ENCODE assay signal across 18 cellular contexts in genomic region chr11:532512-533048, GRCh38. TPM values are rescaled to one million over a fixed set of nuclear protein-coding genes. Genes with fewer than 3 reads are reported as not detected.
"Had no signal": no experiment of that assay in that cellular context is flagged by ENCODE, and none has a peak within 500 bp of the region (broad histone marks: within the 10 kb centered on the region; RNA-seq: fewer than 3 reads in every experiment).

No MANE protein-coding gene starts in this region.

- H3K79me2 ChIP-seq: parathyroid adenoma had no signal

- H3K27me3 ChIP-seq: thyroid gland had no signal

- H2AFZ ChIP-seq: parathyroid adenoma had no signal

- H3K27ac ChIP-seq: heart left ventricle, parathyroid adenoma, thyroid gland had no signal

- H3K9me3 Mint-ChIP-seq: central memory CD8-positive, alpha-beta T cell; naive thymus-derived CD8-positive, alpha-beta T cell had no signal

- H3K4me3 Mint-ChIP-seq: central memory CD8-positive, alpha-beta T cell had no signal

- H3K4me1 ChIP-seq: parathyroid adenoma had no signal

- H3K4me3 ChIP-seq: heart left ventricle, thyroid gland had no signal

- DNase-seq: activated CD4-positive, alpha-beta T cell treated with anti-CD3 and anti-CD28 coated beads, Interleukin-2, amount 50 U/mL, for 1 hour; activated CD8-positive, alpha-beta memory T cell treated with anti-CD3 and anti-CD28 coated beads, Interleukin-2, amount 50 U/mL, for 4 hours; activated effector memory CD4-positive, alpha-beta T cell treated with anti-CD3 and anti-CD28 coated beads, Interleukin-2, amount 50 U/mL, for 16 hours; activated naive CD4-positive, alpha-beta T cell treated with anti-CD3 and anti-CD28 coated beads, Interleukin-2, amount 50 U/mL, for 16 hours; activated T-cell treated with anti-CD3 and anti-CD28 coated beads, Interleukin-2, amount 50 U/mL, for 48 hours; cortex of kidney; erythroblast; mesendoderm; naive thymus-derived CD8-positive, alpha-beta T cell; stimulated activated CD4-positive, alpha-beta T cell treated with anti-CD3 and anti-CD28 coated beads, Interleukin-2, amount 100 ng/mL, for 24 hours; stimulated activated naive CD4-positive, alpha-beta T cell treated with Interleukin-2 at 50 U/mL for 16 hours; T1000; thyroid gland had no signal

- ATAC-seq: activated CD4-positive, CD25-positive, alpha-beta regulatory T cell treated with anti-CD3 and anti-CD28 coated beads, Interleukin-2, amount 50 U/mL, for 24 hours; heart left ventricle; naive thymus-derived CD8-positive, alpha-beta T cell had no signal

- H3K9me3 ChIP-seq: heart left ventricle, thyroid gland had no signal

- H3K27me3 Mint-ChIP-seq: central memory CD8-positive, alpha-beta T cell; naive thymus-derived CD8-positive, alpha-beta T cell had no signal

RNA-seq across cellular contexts. Expression of gene LMNTD2, which starts 28.0 kb away (rescaled TPM):
- total RNA-seq: frontal cortex had no signal
